Comparison of ENCODE assay signal across 8 cellular contexts in the genomic region with DNA sequence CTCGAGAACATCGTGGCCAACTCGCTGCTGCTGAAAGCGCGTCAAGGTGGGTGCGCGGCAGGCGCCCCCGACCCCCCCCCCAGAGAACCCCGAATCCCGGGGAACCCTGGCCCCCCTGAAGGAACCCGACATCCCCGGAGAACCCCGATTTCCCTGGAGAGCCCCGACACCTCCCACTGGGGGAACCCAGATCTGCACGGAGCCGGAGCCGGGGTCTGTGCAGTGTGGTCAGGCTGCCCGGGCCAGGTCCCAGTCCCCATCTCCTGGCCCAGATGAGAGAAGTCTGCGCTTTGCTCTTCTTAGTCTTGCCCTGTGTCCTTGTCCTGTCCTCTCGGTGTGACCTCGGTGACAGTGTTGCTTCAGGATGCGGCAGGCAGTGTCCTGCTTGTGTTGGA. TPM values are rescaled to one million over a fixed set of nuclear protein-coding genes. Genes with fewer than 3 reads are reported as not detected.
A peak's percentile ranks its signal among the peaks of the same experiment; 100 is the strongest.
DNase-seq lines count a peak whose midpoint lies in the region; ATAC-seq and TF ChIP-seq lines count a peak whose summit lies in the region.

No MANE protein-coding gene starts in this region.

- no peak for DNase-seq in AG09309 (ENCODE audit: low read depth)
- no peak for DNase-seq in choroid plexus epithelial cell (ENCODE audit: low read depth)
- DNase-seq in vagina (ENCODE audit: extremely low spot score in 2 of 2), result peak in 1 of 2 donors; percentile 87
- DNase-seq in NCI-H2196 treated with DMSO at 0.1 percent for 48 hours (lab: John Stamatoyannopoulos, UW; ENCODE audit: unreplicated experiment), result no peak
- no peak for DNase-seq in NCI-H1417 treated with DMSO at 0.1 percent for 48 hours (lab: John Stamatoyannopoulos, UW)

- H3K9me3 ChIP-seq in mesodermal cell (ENCODE audit: control insufficient read depth, low read length) (no peaks in the 10 kb centered on the region), vagina (no peaks in the 10 kb centered on the region)

- peaks cover 32% of the 10 kb centered on the region for H3K79me2 ChIP-seq in KMS-11 (ENCODE audit: insufficient read depth, low read depth)

- intact Hi-C loops in vagina (cut with DNase I), result no loop called here

- H3K4me3 ChIP-seq in AG09309 (ENCODE audit: control insufficient read depth, low read depth, low read length) (peak overlapping the region; percentile 95), KMS-11 (IDR thresholded peaks at IDR 0.05; ENCODE audit: insufficient read depth, low read depth, low read length) (no peak overlapping the region), choroid plexus epithelial cell (ENCODE audit: low read depth, low read length) (peak overlapping the region; percentile 96), mesodermal cell (ENCODE audit: extremely low read depth, insufficient read depth, low read length, poor library complexity, severe bottlenecking) (peak overlapping the region; percentile 70), vagina (peak overlapping the region; percentile 76 to 95)

- no peak for ATAC-seq in GM18519 (IDR thresholded peaks at IDR 0.05; ENCODE audit: low FRiP score, unreplicated experiment)

- H2AFZ ChIP-seq in KMS-11 (ENCODE audit: low read depth), result peak overlapping the region; percentile 59

- H3K4me2 ChIP-seq in KMS-11, result peak overlapping the region; percentile 34

- WGBS in mesodermal cell (ENCODE audit: insufficient coverage in 2 of 2), 2 experiments, result 17 to 19% methylated on average over 9 to 13 of the region's 23 CpGs

- H4K20me1 ChIP-seq in KMS-11 (ENCODE audit: insufficient read depth), result no peaks in the 10 kb centered on the region

- no peak overlapping the region for H3K27ac ChIP-seq in KMS-11
- no peak overlapping the region for H3K27ac ChIP-seq in mesodermal cell (ENCODE audit: low read depth, low read length, severe bottlenecking)
- peak overlapping the region; percentile 68 for H3K27ac ChIP-seq in vagina

- H3K4me1 ChIP-seq in KMS-11 (ENCODE audit: low read depth, poor library complexity, severe bottlenecking) (peaks cover 6% of the 10 kb centered on the region), mesodermal cell (ENCODE audit: control insufficient read depth, insufficient read depth, low read length, poor library complexity, severe bottlenecking) (peaks cover 4% of the 10 kb centered on the region), vagina (peaks cover 27% of the 10 kb centered on the region)

- no peak for TF ChIP-seq CTCF in AG09309 (IDR thresholded peaks at IDR 0.05; ENCODE audit: control insufficient read depth, insufficient read depth, low read depth, low read length, missing control alignments)
- no peak for TF ChIP-seq CTCF in KMS-11 (conservative IDR thresholded peaks at IDR 0.05; ENCODE audit: low read depth, low read length)
- peak; percentile 4 for TF ChIP-seq CTCF in choroid plexus epithelial cell (conservative IDR thresholded peaks at IDR 0.05; ENCODE audit: low read depth, low read length)
- no peak for TF ChIP-seq CTCF in vagina (IDR thresholded peaks at IDR 0.05)

- H3K36me3 ChIP-seq in KMS-11 (ENCODE audit: insufficient read depth), result no peaks in the 10 kb centered on the region
- H3K36me3 ChIP-seq in mesodermal cell (ENCODE audit: control insufficient read depth, insufficient read depth, low read length), result peaks cover 9% of the 10 kb centered on the region
- no peaks in the 10 kb centered on the region for H3K36me3 ChIP-seq in vagina

- H3K27me3 ChIP-seq in KMS-11 (ENCODE audit: insufficient read depth, low read depth) (no peaks in the 10 kb centered on the region), vagina (no peaks in the 10 kb centered on the region)

- no peak for TF ChIP-seq POLR2A in vagina (IDR thresholded peaks at IDR 0.05)

- peak overlapping the region; percentile 39; the same call in 1 of the 2 replicates for H3K9ac ChIP-seq in KMS-11

RNA-seq across cellular contexts. Expression of a gene that starts 0.7 kb away (rescaled TPM):
- polyA plus RNA-seq in mesodermal cell (2013, experiment 1 of 2), result 4.3 TPM
- polyA plus RNA-seq in mesodermal cell (2013, experiment 2 of 2), result 4.2 TPM
- total RNA-seq in vagina, result 2.7 TPM

RNA-seq across cellular contexts. Expression of a gene that starts 0.9 kb away (rescaled TPM):
- polyA plus RNA-seq in mesodermal cell (2013, experiment 1 of 2), result 21.0 TPM
- polyA plus RNA-seq in mesodermal cell (2013, experiment 2 of 2), result 20.6 TPM
- 18.9 TPM for total RNA-seq in vagina
